Comparison of ENCODE assay signal across 15 cellular contexts in the genomic region with DNA sequence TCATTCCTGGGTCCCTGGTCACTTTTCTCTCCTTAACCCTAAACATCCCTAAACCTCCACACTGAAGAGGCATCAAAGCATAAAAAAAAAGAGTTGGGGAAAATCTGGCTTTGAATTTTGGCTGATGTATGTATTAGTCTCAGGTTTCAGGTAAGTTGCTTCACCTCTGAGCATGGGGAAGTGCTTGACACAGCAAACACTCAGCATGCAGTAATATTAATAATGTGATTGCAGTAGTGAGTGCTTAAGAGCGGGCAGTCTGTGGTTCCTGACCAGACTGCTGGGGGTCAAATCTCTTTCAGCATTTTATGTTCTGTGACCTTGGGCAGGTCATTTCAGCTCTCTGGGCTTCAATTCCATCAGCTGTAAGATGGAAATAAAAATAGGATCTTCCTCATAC.
"Had no signal": no experiment of that assay in that cellular context is flagged by ENCODE, and none has a peak within 500 bp of the region (broad histone marks: within the 10 kb centered on the region; RNA-seq: fewer than 3 reads in every experiment).

No MANE protein-coding gene starts in this region.

- H3K4me1 ChIP-seq: parathyroid adenoma, vagina had no signal

- H2AFZ ChIP-seq: parathyroid adenoma had no signal

- H3K27ac ChIP-seq: brain microvascular endothelial cell, parathyroid adenoma, stomach, thoracic aorta, vagina had no signal

- H3K4me3 ChIP-seq: stomach, thoracic aorta, vagina had no signal

- H3K9me3 ChIP-seq: stomach, thoracic aorta, vagina had no signal

- ATAC-seq: esophagus mucosa had no signal

- H3K9ac ChIP-seq: parathyroid adenoma had no signal

- H3K36me3 ChIP-seq: brain microvascular endothelial cell, stomach, thoracic aorta, vagina had no signal

- H3K27me3 ChIP-seq: brain microvascular endothelial cell, stomach, vagina had no signal

- DNase-seq: activated CD4-positive, alpha-beta memory T cell treated with anti-CD3 and anti-CD28 coated beads for 36 hours; activated gamma-delta T cell; activated T-cell treated with anti-CD3 and anti-CD28 coated beads, Interleukin-2, amount 50 U/mL, for 48 hours; brain microvascular endothelial cell; dermis blood vessel endothelial cell; hippocampal formation; kidney glomerular epithelial cell; midbrain; retina; stimulated activated CD4-positive, alpha-beta T cell treated with anti-CD3 and anti-CD28 coated beads, Interleukin-15, amount 100 ng/mL, for 24 hours; stomach had no signal
